In the genomic region with DNA sequence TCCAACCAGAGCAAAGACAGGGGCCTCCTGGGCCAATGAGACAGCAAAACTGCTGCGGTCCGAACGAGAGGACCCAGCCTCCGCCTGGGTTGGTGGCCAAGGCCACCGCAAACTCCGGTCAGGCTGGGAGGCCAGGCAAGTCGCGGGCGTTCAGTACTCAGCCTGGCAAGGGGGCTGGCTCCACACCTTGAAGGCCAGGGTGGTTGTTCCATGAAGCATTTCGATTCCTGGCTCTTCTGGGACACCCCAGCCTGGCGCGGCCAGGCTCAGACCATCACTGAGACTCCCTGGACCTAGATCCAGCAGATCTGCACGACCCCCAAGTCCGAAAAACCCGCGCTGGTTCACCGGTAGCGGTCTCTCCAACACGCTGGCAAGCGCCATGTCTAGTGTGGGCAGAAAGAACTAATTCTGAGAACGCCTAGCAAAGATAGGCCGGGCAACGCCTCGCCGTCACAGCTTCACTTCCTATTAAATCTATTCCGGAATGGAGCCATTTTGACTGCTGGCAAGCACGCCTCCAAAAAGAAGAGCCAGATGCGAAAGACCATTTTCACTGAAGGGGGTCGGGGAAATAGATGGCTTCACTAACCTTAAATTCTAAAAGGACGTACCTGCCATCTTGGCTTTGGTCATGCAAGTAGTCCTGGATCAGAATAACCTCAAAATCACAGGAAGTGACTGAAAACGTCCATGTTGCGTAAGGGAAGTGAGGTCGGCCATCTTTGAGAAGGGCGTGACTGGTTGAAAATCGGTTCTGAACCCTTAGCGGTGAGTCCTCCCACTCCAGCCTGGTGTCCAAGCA, we compare ENCODE assay signal across 1 cellular context.
TF ChIP-seq lines count a peak whose summit lies in the region.

A gene (minus strand): TSS at position 403 of the 805 bp plus-strand sequence. CDS start 19 bp downstream, at position 384.

TF ChIP-seq in HepG2, 621 proteins besides CTCF, POLR2A, EP300 and RAD21 (continued from another document and continues in another):
- TF ChIP-seq MEF2D (CRISPR knock-in tag; IDR thresholded peaks at IDR 0.05) (peak; percentile 96), CBX5 (CRISPR knock-in tag; IDR thresholded peaks at IDR 0.05; ENCODE audit: borderline replicate concordance) (peak; percentile 79; the same call in 1 of the 2 replicates), MIXL1 (CRISPR knock-in tag; IDR thresholded peaks at IDR 0.05) (peak; percentile 79), PPARG (CRISPR knock-in tag; conservative IDR thresholded peaks at IDR 0.05) (peak; percentile 74; the same call in 1 of the 2 replicates), ZMYM2 (CRISPR knock-in tag; IDR thresholded peaks at IDR 0.05) (peak; percentile 74; the same call in 1 of the 2 replicates), ZIK1 (CRISPR knock-in tag; IDR thresholded peaks at IDR 0.05; ENCODE audit: borderline replicate concordance, low read depth) (peak; percentile 81; the same call in 1 of the 2 replicates), NKX3-1 (CRISPR knock-in tag; IDR thresholded peaks at IDR 0.05) (peak; percentile 48; the same call in 1 of the 2 replicates), YEATS4 (CRISPR knock-in tag; IDR thresholded peaks at IDR 0.05; ENCODE audit: borderline replicate concordance) (peak; percentile 95), AGO1 (IDR thresholded peaks at IDR 0.05; ENCODE audit: low read depth, low read length, poor library complexity, severe bottlenecking) (peak; percentile 76), KLF11 (CRISPR knock-in tag; IDR thresholded peaks at IDR 0.05) (peak; percentile 87; the same call in 1 of the 2 replicates), KAT8 (CRISPR knock-in tag; IDR thresholded peaks at IDR 0.05) (peak; percentile 93), YY1 (IDR thresholded peaks at IDR 0.05; ENCODE audit: insufficient read depth, insufficient replicate concordance, low read depth, low read length) (peak; percentile 97), ADNP (CRISPR knock-in tag; IDR thresholded peaks at IDR 0.05) (no peak), TBX3 (IDR thresholded peaks at IDR 0.05; ENCODE audit: borderline replicate concordance) (peak; percentile 31; the same call in 1 of the 2 replicates), ZNF775 (CRISPR knock-in tag; IDR thresholded peaks at IDR 0.05; ENCODE audit: borderline replicate concordance) (peak; percentile 77; the same call in 1 of the 2 replicates), ZNF101 (CRISPR knock-in tag; IDR thresholded peaks at IDR 0.05; ENCODE audit: borderline replicate concordance, low read depth) (peak; percentile 95; the same call in 1 of the 2 replicates), ZNF501 (CRISPR knock-in tag; IDR thresholded peaks at IDR 0.05) (peak; percentile 100), PAF1 (CRISPR knock-in tag; IDR thresholded peaks at IDR 0.05) (no peak), FOXM1 (CRISPR knock-in tag; IDR thresholded peaks at IDR 0.05) (no peak; the same call in 1 of the 2 replicates), SKI (IDR thresholded peaks at IDR 0.05; ENCODE audit: partially characterized antibody) (no peak), ZNF562 (CRISPR knock-in tag; IDR thresholded peaks at IDR 0.05; ENCODE audit: borderline replicate concordance) (no peak), CENPT (CRISPR knock-in tag; IDR thresholded peaks at IDR 0.05; ENCODE audit: low read depth) (no peak; the same call in 1 of the 2 replicates), ZNF672 (CRISPR knock-in tag; IDR thresholded peaks at IDR 0.05) (no peak), ZNF552 (CRISPR knock-in tag; IDR thresholded peaks at IDR 0.05; ENCODE audit: borderline replicate concordance) (no peak; the same call in 1 of the 2 replicates), HOXA5 (CRISPR knock-in tag; IDR thresholded peaks at IDR 0.05) (peak; percentile 90), ATF7 (IDR thresholded peaks at IDR 0.05) (peak; percentile 31; the same call in 1 of the 2 replicates), ATF7 (CRISPR knock-in tag; IDR thresholded peaks at IDR 0.05) (peak; percentile 23; the same call in 1 of the 2 replicates), SMAD9 (CRISPR knock-in tag; IDR thresholded peaks at IDR 0.05) (peak; percentile 93; the same call in 1 of the 2 replicates), HMGA1 (CRISPR knock-in tag; conservative IDR thresholded peaks at IDR 0.05) (no peak), IKZF4 (CRISPR knock-in tag; IDR thresholded peaks at IDR 0.05; ENCODE audit: borderline replicate concordance, low read depth, not compliant biosample characterization) (peak; percentile 70), MAFF (IDR thresholded peaks at IDR 0.05; ENCODE audit: low read depth, low read length) (peak; percentile 3; the same call in 1 of the 2 replicates)
- TF ChIP-seq, protein P1, sequence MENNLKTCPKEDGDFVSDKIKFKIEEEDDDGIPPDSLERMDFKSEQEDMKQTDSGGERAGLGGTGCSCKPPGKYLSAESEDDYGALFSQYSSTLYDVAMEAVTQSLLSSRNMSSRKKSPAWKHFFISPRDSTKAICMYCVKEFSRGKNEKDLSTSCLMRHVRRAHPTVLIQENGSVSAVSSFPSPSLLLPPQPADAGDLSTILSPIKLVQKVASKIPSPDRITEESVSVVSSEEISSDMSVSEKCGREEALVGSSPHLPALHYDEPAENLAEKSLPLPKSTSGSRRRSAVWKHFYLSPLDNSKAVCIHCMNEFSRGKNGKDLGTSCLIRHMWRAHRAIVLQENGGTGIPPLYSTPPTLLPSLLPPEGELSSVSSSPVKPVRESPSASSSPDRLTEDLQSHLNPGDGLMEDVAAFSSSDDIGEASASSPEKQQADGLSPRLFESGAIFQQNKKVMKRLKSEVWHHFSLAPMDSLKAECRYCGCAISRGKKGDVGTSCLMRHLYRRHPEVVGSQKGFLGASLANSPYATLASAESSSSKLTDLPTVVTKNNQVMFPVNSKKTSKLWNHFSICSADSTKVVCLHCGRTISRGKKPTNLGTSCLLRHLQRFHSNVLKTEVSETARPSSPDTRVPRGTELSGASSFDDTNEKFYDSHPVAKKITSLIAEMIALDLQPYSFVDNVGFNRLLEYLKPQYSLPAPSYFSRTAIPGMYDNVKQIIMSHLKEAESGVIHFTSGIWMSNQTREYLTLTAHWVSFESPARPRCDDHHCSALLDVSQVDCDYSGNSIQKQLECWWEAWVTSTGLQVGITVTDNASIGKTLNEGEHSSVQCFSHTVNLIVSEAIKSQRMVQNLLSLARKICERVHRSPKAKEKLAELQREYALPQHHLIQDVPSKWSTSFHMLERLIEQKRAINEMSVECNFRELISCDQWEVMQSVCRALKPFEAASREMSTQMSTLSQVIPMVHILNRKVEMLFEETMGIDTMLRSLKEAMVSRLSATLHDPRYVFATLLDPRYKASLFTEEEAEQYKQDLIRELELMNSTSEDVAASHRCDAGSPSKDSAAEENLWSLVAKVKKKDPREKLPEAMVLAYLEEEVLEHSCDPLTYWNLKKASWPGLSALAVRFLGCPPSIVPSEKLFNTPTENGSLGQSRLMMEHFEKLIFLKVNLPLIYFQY (CRISPR knock-in tag; IDR thresholded peaks at IDR 0.05; ENCODE audit: borderline replicate concordance): peak; percentile 77
- TF ChIP-seq, protein P2, sequence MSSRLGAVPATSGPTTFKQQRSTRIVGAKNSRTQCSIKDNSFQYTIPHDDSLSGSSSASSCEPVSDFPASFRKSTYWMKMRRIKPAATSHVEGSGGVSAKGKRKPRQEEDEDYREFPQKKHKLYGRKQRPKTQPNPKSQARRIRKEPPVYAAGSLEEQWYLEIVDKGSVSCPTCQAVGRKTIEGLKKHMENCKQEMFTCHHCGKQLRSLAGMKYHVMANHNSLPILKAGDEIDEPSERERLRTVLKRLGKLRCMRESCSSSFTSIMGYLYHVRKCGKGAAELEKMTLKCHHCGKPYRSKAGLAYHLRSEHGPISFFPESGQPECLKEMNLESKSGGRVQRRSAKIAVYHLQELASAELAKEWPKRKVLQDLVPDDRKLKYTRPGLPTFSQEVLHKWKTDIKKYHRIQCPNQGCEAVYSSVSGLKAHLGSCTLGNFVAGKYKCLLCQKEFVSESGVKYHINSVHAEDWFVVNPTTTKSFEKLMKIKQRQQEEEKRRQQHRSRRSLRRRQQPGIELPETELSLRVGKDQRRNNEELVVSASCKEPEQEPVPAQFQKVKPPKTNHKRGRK (CRISPR knock-in tag; IDR thresholded peaks at IDR 0.05): no peak
- TF ChIP-seq, protein P3, sequence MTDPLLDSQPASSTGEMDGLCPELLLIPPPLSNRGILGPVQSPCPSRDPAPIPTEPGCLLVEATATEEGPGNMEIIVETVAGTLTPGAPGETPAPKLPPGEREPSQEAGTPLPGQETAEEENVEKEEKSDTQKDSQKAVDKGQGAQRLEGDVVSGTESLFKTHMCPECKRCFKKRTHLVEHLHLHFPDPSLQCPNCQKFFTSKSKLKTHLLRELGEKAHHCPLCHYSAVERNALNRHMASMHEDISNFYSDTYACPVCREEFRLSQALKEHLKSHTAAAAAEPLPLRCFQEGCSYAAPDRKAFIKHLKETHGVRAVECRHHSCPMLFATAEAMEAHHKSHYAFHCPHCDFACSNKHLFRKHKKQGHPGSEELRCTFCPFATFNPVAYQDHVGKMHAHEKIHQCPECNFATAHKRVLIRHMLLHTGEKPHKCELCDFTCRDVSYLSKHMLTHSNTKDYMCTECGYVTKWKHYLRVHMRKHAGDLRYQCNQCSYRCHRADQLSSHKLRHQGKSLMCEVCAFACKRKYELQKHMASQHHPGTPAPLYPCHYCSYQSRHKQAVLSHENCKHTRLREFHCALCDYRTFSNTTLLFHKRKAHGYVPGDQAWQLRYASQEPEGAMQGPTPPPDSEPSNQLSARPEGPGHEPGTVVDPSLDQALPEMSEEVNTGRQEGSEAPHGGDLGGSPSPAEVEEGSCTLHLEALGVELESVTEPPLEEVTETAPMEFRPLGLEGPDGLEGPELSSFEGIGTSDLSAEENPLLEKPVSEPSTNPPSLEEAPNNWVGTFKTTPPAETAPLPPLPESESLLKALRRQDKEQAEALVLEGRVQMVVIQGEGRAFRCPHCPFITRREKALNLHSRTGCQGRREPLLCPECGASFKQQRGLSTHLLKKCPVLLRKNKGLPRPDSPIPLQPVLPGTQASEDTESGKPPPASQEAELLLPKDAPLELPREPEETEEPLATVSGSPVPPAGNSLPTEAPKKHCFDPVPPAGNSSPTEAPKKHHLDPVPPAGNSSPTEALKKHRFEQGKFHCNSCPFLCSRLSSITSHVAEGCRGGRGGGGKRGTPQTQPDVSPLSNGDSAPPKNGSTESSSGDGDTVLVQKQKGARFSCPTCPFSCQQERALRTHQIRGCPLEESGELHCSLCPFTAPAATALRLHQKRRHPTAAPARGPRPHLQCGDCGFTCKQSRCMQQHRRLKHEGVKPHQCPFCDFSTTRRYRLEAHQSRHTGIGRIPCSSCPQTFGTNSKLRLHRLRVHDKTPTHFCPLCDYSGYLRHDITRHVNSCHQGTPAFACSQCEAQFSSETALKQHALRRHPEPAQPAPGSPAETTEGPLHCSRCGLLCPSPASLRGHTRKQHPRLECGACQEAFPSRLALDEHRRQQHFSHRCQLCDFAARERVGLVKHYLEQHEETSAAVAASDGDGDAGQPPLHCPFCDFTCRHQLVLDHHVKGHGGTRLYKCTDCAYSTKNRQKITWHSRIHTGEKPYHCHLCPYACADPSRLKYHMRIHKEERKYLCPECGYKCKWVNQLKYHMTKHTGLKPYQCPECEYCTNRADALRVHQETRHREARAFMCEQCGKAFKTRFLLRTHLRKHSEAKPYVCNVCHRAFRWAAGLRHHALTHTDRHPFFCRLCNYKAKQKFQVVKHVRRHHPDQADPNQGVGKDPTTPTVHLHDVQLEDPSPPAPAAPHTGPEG (CRISPR knock-in tag; IDR thresholded peaks at IDR 0.05): peak; percentile 84
- TF ChIP-seq, protein P4, sequence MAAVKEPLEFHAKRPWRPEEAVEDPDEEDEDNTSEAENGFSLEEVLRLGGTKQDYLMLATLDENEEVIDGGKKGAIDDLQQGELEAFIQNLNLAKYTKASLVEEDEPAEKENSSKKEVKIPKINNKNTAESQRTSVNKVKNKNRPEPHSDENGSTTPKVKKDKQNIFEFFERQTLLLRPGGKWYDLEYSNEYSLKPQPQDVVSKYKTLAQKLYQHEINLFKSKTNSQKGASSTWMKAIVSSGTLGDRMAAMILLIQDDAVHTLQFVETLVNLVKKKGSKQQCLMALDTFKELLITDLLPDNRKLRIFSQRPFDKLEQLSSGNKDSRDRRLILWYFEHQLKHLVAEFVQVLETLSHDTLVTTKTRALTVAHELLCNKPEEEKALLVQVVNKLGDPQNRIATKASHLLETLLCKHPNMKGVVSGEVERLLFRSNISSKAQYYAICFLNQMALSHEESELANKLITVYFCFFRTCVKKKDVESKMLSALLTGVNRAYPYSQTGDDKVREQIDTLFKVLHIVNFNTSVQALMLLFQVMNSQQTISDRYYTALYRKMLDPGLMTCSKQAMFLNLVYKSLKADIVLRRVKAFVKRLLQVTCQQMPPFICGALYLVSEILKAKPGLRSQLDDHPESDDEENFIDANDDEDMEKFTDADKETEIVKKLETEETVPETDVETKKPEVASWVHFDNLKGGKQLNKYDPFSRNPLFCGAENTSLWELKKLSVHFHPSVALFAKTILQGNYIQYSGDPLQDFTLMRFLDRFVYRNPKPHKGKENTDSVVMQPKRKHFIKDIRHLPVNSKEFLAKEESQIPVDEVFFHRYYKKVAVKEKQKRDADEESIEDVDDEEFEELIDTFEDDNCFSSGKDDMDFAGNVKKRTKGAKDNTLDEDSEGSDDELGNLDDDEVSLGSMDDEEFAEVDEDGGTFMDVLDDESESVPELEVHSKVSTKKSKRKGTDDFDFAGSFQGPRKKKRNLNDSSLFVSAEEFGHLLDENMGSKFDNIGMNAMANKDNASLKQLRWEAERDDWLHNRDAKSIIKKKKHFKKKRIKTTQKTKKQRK (IDR thresholded peaks at IDR 0.05; ENCODE audit: low read length): no peak
- TF ChIP-seq, protein P5, sequence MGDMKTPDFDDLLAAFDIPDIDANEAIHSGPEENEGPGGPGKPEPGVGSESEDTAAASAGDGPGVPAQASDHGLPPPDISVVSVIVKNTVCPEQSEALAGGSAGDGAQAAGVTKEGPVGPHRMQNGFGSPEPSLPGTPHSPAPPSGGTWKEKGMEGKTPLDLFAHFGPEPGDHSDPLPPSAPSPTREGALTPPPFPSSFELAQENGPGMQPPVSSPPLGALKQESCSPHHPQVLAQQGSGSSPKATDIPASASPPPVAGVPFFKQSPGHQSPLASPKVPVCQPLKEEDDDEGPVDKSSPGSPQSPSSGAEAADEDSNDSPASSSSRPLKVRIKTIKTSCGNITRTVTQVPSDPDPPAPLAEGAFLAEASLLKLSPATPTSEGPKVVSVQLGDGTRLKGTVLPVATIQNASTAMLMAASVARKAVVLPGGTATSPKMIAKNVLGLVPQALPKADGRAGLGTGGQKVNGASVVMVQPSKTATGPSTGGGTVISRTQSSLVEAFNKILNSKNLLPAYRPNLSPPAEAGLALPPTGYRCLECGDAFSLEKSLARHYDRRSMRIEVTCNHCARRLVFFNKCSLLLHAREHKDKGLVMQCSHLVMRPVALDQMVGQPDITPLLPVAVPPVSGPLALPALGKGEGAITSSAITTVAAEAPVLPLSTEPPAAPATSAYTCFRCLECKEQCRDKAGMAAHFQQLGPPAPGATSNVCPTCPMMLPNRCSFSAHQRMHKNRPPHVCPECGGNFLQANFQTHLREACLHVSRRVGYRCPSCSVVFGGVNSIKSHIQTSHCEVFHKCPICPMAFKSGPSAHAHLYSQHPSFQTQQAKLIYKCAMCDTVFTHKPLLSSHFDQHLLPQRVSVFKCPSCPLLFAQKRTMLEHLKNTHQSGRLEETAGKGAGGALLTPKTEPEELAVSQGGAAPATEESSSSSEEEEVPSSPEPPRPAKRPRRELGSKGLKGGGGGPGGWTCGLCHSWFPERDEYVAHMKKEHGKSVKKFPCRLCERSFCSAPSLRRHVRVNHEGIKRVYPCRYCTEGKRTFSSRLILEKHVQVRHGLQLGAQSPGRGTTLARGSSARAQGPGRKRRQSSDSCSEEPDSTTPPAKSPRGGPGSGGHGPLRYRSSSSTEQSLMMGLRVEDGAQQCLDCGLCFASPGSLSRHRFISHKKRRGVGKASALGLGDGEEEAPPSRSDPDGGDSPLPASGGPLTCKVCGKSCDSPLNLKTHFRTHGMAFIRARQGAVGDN (CRISPR knock-in tag; IDR thresholded peaks at IDR 0.05): peak; percentile 93
